Comparison of ENCODE assay signal across 1 cellular context in genomic region chr7:1473864-1474512, GRCh38.
A peak's percentile ranks its signal among the peaks of the same experiment; 100 is the strongest.
TF ChIP-seq lines count a peak whose summit lies in the region.

No MANE protein-coding gene starts in this region.

TF ChIP-seq in HepG2, 621 proteins besides CTCF, POLR2A, EP300 and RAD21 (continued from another document and continues in another):
- TF ChIP-seq CHD4 (IDR thresholded peaks at IDR 0.05; ENCODE audit: borderline replicate concordance, low read length): no peak
- peak; percentile 68; the same call in 1 of the 2 replicates for TF ChIP-seq AHR (CRISPR knock-in tag; IDR thresholded peaks at IDR 0.05)
- TF ChIP-seq THAP11 (CRISPR knock-in tag; IDR thresholded peaks at IDR 0.05): peak; percentile 41; the same call in 1 of the 2 replicates
- TF ChIP-seq ZNF879 (CRISPR knock-in tag; IDR thresholded peaks at IDR 0.05): no peak
- peak; percentile 35 to 57; a peak in 1 of 4 replicates for TF ChIP-seq HMGXB4 (CRISPR knock-in tag; IDR thresholded peaks at IDR 0.05; ENCODE audit: borderline replicate concordance in 1 of 2, low read depth in 1 of 2)
- TF ChIP-seq PLSCR1 (CRISPR knock-in tag; IDR thresholded peaks at IDR 0.05; ENCODE audit: borderline replicate concordance): no peak
- peak; percentile 99 for TF ChIP-seq BHLHE40 (IDR thresholded peaks at IDR 0.05; ENCODE audit: low read length)
- TF ChIP-seq RFX1 (IDR thresholded peaks at IDR 0.05): no peak
- no peak for TF ChIP-seq TBL1XR1 (IDR thresholded peaks at IDR 0.05; ENCODE audit: borderline replicate concordance, low read length, partially characterized antibody)
- TF ChIP-seq ARNT2 (CRISPR knock-in tag; IDR thresholded peaks at IDR 0.05; ENCODE audit: low read depth): no peak
- TF ChIP-seq NFYB (CRISPR knock-in tag; IDR thresholded peaks at IDR 0.05): no peak
- no peak for TF ChIP-seq SIX1 (CRISPR knock-in tag; IDR thresholded peaks at IDR 0.05; ENCODE audit: borderline replicate concordance)
- no peak for TF ChIP-seq ZFP62 (CRISPR knock-in tag; IDR thresholded peaks at IDR 0.05)
- TF ChIP-seq ZNF570 (CRISPR knock-in tag; IDR thresholded peaks at IDR 0.05; ENCODE audit: borderline replicate concordance): no peak
- TF ChIP-seq ZNF251 (CRISPR knock-in tag; IDR thresholded peaks at IDR 0.05): no peak
- TF ChIP-seq SRSF1 (optimal IDR thresholded peaks at IDR 0.05; ENCODE audit: low read depth, low read length): no peak
- no peak for TF ChIP-seq BRCA1 (CRISPR knock-in tag; IDR thresholded peaks at IDR 0.05)
- no peak for TF ChIP-seq PAF1 (CRISPR knock-in tag; IDR thresholded peaks at IDR 0.05)
- TF ChIP-seq ZNF20 (CRISPR knock-in tag; IDR thresholded peaks at IDR 0.05): no peak
- TF ChIP-seq BRF2 (CRISPR knock-in tag; IDR thresholded peaks at IDR 0.05): no peak
- TF ChIP-seq NCOA1 (CRISPR knock-in tag; IDR thresholded peaks at IDR 0.05): no peak
- TF ChIP-seq MTA1 (CRISPR knock-in tag; IDR thresholded peaks at IDR 0.05; ENCODE audit: borderline replicate concordance): 0 out of 2 replicates have a peak, but pooled peaks have one; percentile 31
- TF ChIP-seq KDM3A (CRISPR knock-in tag; IDR thresholded peaks at IDR 0.05; ENCODE audit: low read depth): peak; percentile 65; the same call in 1 of the 2 replicates
- no peak for TF ChIP-seq MZF1 (CRISPR knock-in tag; IDR thresholded peaks at IDR 0.05; ENCODE audit: borderline replicate concordance)
- TF ChIP-seq ELF3 (CRISPR knock-in tag; IDR thresholded peaks at IDR 0.05): peak; percentile 44; the same call in 1 of the 2 replicates
- peak; percentile 59; the same call in 1 of the 2 replicates for TF ChIP-seq ARID4A (CRISPR knock-in tag; IDR thresholded peaks at IDR 0.05; ENCODE audit: borderline replicate concordance)
- TF ChIP-seq TOPORS (CRISPR knock-in tag; IDR thresholded peaks at IDR 0.05): no peak
- TF ChIP-seq NR2F1 (CRISPR knock-in tag; IDR thresholded peaks at IDR 0.05): no peak
- no peak for TF ChIP-seq PRMT3 (CRISPR knock-in tag; IDR thresholded peaks at IDR 0.05; ENCODE audit: borderline replicate concordance, low read depth)
- no peak for TF ChIP-seq ZKSCAN8 (CRISPR knock-in tag; IDR thresholded peaks at IDR 0.05; ENCODE audit: borderline replicate concordance)
- no peak for TF ChIP-seq THAP8 (CRISPR knock-in tag; IDR thresholded peaks at IDR 0.05; ENCODE audit: borderline replicate concordance)
- no peak for TF ChIP-seq SMARCE1 (IDR thresholded peaks at IDR 0.05; ENCODE audit: borderline replicate concordance)
- TF ChIP-seq ZNF740 (CRISPR knock-in tag; IDR thresholded peaks at IDR 0.05): 0 out of 2 replicates have a peak, but pooled peaks have one; percentile 25
- TF ChIP-seq HCFC1 (IDR thresholded peaks at IDR 0.05; ENCODE audit: low read depth, low read length): no peak
- TF ChIP-seq MAF1 (CRISPR knock-in tag; IDR thresholded peaks at IDR 0.05; ENCODE audit: borderline replicate concordance): peak; percentile 54; the same call in 1 of the 2 replicates
- no peak for TF ChIP-seq ZNF33A (CRISPR knock-in tag; IDR thresholded peaks at IDR 0.05; ENCODE audit: borderline replicate concordance)
- TF ChIP-seq, protein P1, sequence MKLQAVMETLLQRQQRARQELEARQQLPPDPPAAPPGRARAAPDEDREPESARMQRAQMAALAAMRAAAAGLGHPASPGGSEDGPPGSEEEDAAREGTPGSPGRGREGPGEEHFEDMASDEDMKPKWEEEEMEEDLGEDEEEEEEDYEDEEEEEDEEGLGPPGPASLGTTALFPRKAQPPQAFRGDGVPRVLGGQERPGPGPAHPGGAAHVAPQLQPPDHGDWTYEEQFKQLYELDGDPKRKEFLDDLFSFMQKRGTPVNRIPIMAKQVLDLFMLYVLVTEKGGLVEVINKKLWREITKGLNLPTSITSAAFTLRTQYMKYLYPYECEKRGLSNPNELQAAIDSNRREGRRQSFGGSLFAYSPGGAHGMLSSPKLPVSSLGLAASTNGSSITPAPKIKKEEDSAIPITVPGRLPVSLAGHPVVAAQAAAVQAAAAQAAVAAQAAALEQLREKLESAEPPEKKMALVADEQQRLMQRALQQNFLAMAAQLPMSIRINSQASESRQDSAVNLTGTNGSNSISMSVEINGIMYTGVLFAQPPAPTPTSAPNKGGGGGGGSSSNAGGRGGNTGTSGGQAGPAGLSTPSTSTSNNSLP (IDR thresholded peaks at IDR 0.05; ENCODE audit: low read depth, low read length): no peak
- TF ChIP-seq E2F5 (CRISPR knock-in tag; conservative IDR thresholded peaks at IDR 0.05): 0 out of 2 replicates have a peak, but pooled peaks have one; percentile 9
- TF ChIP-seq RCOR2 (CRISPR knock-in tag; IDR thresholded peaks at IDR 0.05): no peak
- TF ChIP-seq, protein P2, sequence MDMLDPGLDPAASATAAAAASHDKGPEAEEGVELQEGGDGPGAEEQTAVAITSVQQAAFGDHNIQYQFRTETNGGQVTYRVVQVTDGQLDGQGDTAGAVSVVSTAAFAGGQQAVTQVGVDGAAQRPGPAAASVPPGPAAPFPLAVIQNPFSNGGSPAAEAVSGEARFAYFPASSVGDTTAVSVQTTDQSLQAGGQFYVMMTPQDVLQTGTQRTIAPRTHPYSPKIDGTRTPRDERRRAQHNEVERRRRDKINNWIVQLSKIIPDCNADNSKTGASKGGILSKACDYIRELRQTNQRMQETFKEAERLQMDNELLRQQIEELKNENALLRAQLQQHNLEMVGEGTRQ (IDR thresholded peaks at IDR 0.05; ENCODE audit: low read depth, low read length): peak; percentile 52
- TF ChIP-seq, protein P2 (CRISPR knock-in tag; IDR thresholded peaks at IDR 0.05; ENCODE audit: borderline replicate concordance): peak; percentile 45; the same call in 1 of the 2 replicates
- TF ChIP-seq NR2C2 (CRISPR knock-in tag; IDR thresholded peaks at IDR 0.05; ENCODE audit: borderline replicate concordance): no peak
- no peak for TF ChIP-seq TEAD2 (CRISPR knock-in tag; IDR thresholded peaks at IDR 0.05)
- no peak for TF ChIP-seq RFX3 (CRISPR knock-in tag; IDR thresholded peaks at IDR 0.05)
- TF ChIP-seq IRF9 (CRISPR knock-in tag; IDR thresholded peaks at IDR 0.05; ENCODE audit: borderline replicate concordance): no peak; the same call in 1 of the 2 replicates
- no peak for TF ChIP-seq KLF6 (CRISPR knock-in tag; IDR thresholded peaks at IDR 0.05)
- TF ChIP-seq AKAP8 (CRISPR knock-in tag; IDR thresholded peaks at IDR 0.05): no peak
- TF ChIP-seq ZNF576 (CRISPR knock-in tag; IDR thresholded peaks at IDR 0.05): no peak
- no peak for TF ChIP-seq ZNF549 (CRISPR knock-in tag; IDR thresholded peaks at IDR 0.05)
- no peak for TF ChIP-seq FUBP1 (CRISPR knock-in tag; IDR thresholded peaks at IDR 0.05; ENCODE audit: borderline replicate concordance)
- TF ChIP-seq POLR2AphosphoS5 (IDR thresholded peaks at IDR 0.05; ENCODE audit: low read depth, low read length): no peak
